Comparison of ENCODE assay signal across 11 cellular contexts in the genomic region with DNA sequence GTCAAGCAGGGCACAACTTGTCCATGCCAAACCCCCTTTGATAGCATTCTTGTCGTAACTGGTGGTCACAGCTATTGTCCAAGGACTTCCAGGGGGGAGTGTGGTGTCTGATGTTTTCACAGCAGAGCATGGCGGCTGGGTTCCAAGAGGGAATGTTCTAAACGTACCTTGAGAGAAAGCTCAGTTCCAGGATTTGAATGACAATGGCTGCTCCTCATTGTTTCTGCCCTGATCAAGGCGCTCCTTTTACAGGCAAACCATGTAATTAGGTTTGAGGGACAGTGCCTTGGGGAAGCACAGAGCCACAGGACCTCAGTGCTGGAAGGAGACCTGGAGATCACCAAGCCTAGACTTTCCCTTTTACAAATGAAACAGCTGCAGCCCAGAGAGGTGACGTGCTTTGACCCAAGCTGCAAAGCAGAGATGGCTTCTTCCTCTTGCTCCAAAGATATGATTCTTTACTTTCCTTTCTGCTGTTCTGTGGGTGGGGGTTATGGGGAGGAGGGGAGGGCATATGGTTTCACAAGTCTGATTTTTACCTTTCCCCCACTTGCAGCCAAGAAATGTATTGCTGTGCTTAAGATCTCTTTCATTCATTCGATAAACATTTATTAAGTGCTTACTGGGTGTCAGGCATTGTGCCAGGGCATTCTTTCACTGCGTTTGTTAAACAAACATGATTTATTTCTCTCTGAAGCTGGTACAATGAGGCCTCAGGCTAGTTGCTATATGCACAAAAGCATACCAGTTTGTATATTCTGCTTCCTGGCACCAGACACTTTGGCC.
DNase-seq lines count a peak whose midpoint lies in the region; ATAC-seq, FAIRE-seq and TF ChIP-seq lines count a peak whose summit lies in the region.
"Had no signal": no experiment of that assay in that cellular context is flagged by ENCODE, and none has a peak within 500 bp of the region (broad histone marks: within the 10 kb centered on the region; RNA-seq: fewer than 3 reads in every experiment).

No MANE protein-coding gene starts in this region.

- H3K23ac ChIP-seq in mesendoderm (ENCODE audit: low read length) = no peak overlapping the region

- peak; percentile 32 for FAIRE-seq in bronchial epithelial cell (lab: Jason Lieb, UNC)
- FAIRE-seq: G401.6 had no signal

- no peak overlapping the region for H3K9ac ChIP-seq in mesendoderm (ENCODE audit: low read length)

- H3K36me3 ChIP-seq in bronchial epithelial cell (ENCODE audit: control insufficient read depth, insufficient read depth, low read length) = no peaks in the 10 kb centered on the region
- no peaks in the 10 kb centered on the region for H3K36me3 ChIP-seq in mesendoderm (ENCODE audit: control insufficient read depth, insufficient read depth, low read length)

- H3K4ac ChIP-seq in mesendoderm (ENCODE audit: low read depth, low read length) = no peak overlapping the region

- WGBS in mesendoderm (ENCODE audit: extremely low coverage, insufficient coverage, low lambda C conversion rate) = no CpG with 5 or more reads among the region's 7 CpGs

- H3K79me2 ChIP-seq in mesendoderm (ENCODE audit: control insufficient read depth, insufficient read depth, low read length) = no peaks in the 10 kb centered on the region

- no peak overlapping the region for H4K5ac ChIP-seq in mesendoderm (ENCODE audit: low read length)

- no peak overlapping the region for H3K4me2 ChIP-seq in mesendoderm (ENCODE audit: low read length)

- H3K4me1 ChIP-seq in mesendoderm (ENCODE audit: control insufficient read depth, low read depth, low read length) = peaks cover 7% of the 10 kb centered on the region

- TF ChIP-seq CTCF in bronchial epithelial cell (IDR thresholded peaks at IDR 0.05; ENCODE audit: insufficient read depth, low read length, severe bottlenecking) = no peak

- H3K27me3 ChIP-seq in bronchial epithelial cell (ENCODE audit: control insufficient read depth, insufficient read depth, low read length) (no peaks in the 10 kb centered on the region), mesendoderm (ENCODE audit: insufficient read depth, low read length, poor library complexity) (no peaks in the 10 kb centered on the region)

- no peak overlapping the region for H3K18ac ChIP-seq in mesendoderm (ENCODE audit: low read length)

- H4K8ac ChIP-seq in mesendoderm (ENCODE audit: low read depth, low read length) = no peak overlapping the region

- ATAC-seq in HG03354 (IDR thresholded peaks at IDR 0.05; ENCODE audit: poor library complexity, severe bottlenecking, unreplicated experiment) = no peak
- no peak for ATAC-seq in GM21367 (IDR thresholded peaks at IDR 0.05; ENCODE audit: unreplicated experiment)

- H2BK15ac ChIP-seq in mesendoderm (replicated peaks; ENCODE audit: low read depth) = no peak overlapping the region

- no peak overlapping the region for H3K56ac ChIP-seq in mesendoderm (ENCODE audit: low read length)

- H3K79me1 ChIP-seq in mesendoderm (ENCODE audit: low read length) = no peaks in the 10 kb centered on the region

- no peak overlapping the region for H2AK5ac ChIP-seq in mesendoderm (ENCODE audit: low read length)

- H3K27ac ChIP-seq in mesendoderm (ENCODE audit: low read depth, low read length) = no peak overlapping the region

- H3K4me3 ChIP-seq in bronchial epithelial cell (ENCODE audit: low read depth, low read length) (no peak overlapping the region), mesendoderm (ENCODE audit: low read length) (no peak overlapping the region)

- H2BK5ac ChIP-seq in mesendoderm (ENCODE audit: low read length) = no peak overlapping the region

- peak; percentile 82 for DNase-seq in DMS153 (lab: John Stamatoyannopoulos, UW)
- peak; percentile 42 for DNase-seq in NCI-H146 (lab: John Stamatoyannopoulos, UW)
- peak; percentile 81 for DNase-seq in bronchial epithelial cell (ENCODE audit: low read depth)
- DNase-seq in mesendoderm = peak; percentile 30
- DNase-seq in NCI-H82 (lab: John Stamatoyannopoulos, UW) = no peak
- DNase-seq in effector CD8-positive, alpha-beta T cell (lab: John Stamatoyannopoulos, UW) = no peak
- DNase-seq: activated naive CD4-positive, alpha-beta T cell treated with anti-CD3 and anti-CD28 coated beads, Interleukin-2, amount 50 U/mL, for 16 hours; stimulated activated CD4-positive, alpha-beta T cell treated with anti-CD3 and anti-CD28 coated beads, Interleukin-1b, Interleukin-23, amount 100 ng/mL, for 48 hours had no signal

- H2BK120ac ChIP-seq in mesendoderm (ENCODE audit: low read depth, low read length) = no peak overlapping the region

Comparison
In these comparisons a context has a peak if more than half of its experiments do, and no peak if none do; other contexts are left out.
1. DNase-seq: peak in DMS153 (single experiment), NCI-H146 (single experiment), bronchial epithelial cell (single experiment) and mesendoderm (single experiment); none in NCI-H82 (single experiment) and effector CD8-positive, alpha-beta T cell (single experiment).